In the genomic region with DNA sequence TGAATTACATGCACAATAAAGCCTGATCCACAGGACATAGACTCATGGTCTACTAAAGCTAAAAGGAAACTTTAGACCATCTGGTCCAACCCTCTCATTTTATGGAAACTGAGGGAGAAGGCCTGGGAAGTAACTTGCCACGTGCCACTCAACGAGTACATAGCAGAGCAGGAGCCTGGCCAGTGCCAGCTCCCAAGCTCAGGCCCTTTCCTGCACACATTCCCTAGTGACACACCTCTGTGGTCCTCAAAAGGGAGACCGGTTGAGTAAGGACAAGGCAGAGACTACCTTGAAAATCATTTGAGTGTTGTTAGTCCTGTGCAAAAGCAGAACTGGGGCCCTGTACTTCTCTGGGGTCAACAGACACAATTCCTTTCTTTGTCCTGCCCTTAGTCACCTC, we compare ENCODE assay signal across 17 cellular contexts. TPM values are rescaled to one million over a fixed set of nuclear protein-coding genes. Genes with fewer than 3 reads are reported as not detected.
A peak's percentile ranks its signal among the peaks of the same experiment; 100 is the strongest.
DNase-seq lines count a peak whose midpoint lies in the region; ATAC-seq and TF ChIP-seq lines count a peak whose summit lies in the region.
"Had no signal": no experiment of that assay in that cellular context is flagged by ENCODE, and none has a peak within 500 bp of the region (broad histone marks: within the 10 kb centered on the region; RNA-seq: fewer than 3 reads in every experiment).

No MANE protein-coding gene starts in this region.

- DNase-seq in SKM-1 (lab: John Stamatoyannopoulos, UW; ENCODE audit: unreplicated experiment) = peak; percentile 27
- no peak for DNase-seq in SKM-1 treated with dmso at 0.1 percent for 144 hours (lab: John Stamatoyannopoulos, UW; ENCODE audit: unreplicated experiment)
- peak; percentile 41 for DNase-seq in endodermal cell
- no peak for DNase-seq in natural killer cell treated with Interleukin-12 subunit alpha and Interleukin-12 subunit beta and Interleukin-15 and Interleukin-18, amount 100 ng/mL, for 72 hours (ENCODE audit: low spot score)
- no peak for DNase-seq in GM20000 (ENCODE audit: low spot score)
- DNase-seq in activated naive CD8-positive, alpha-beta T cell treated with anti-CD3 and anti-CD28 coated beads, Interleukin-2, amount 50 U/mL, for 24 hours = no peak
- no peak for DNase-seq in CD1c-positive myeloid dendritic cell (ENCODE audit: extremely low spot score)
- DNase-seq: CD4-positive, alpha-beta memory T cell; DMS79 had no signal

- no peaks in the 10 kb centered on the region for H3K9me3 ChIP-seq in endodermal cell (ENCODE audit: control insufficient read depth, low read length)
- H3K9me3 ChIP-seq: HAP-1 had no signal

- H3K27me3 ChIP-seq in endodermal cell (ENCODE audit: control insufficient read depth, insufficient read depth, low read length, poor library complexity, severe bottlenecking) = peaks cover 6% of the 10 kb centered on the region
- H3K27me3 ChIP-seq: BLaER1 had no signal

- WGBS in endodermal cell (ENCODE audit: insufficient coverage in 1 of 2, insufficient read length in 1 of 2), 2 experiments = 85 to 92% methylated on average over 2 to 3 of the region's 3 CpGs

- H3K27ac ChIP-seq in endodermal cell (ENCODE audit: low read depth, low read length) = no peak overlapping the region
- H3K27ac ChIP-seq: 22Rv1, BLaER1 had no signal

- H3K9ac ChIP-seq in endodermal cell (ENCODE audit: extremely low read depth, low read length, poor library complexity, severe bottlenecking) = no peak overlapping the region
- H3K9ac ChIP-seq: BLaER1 had no signal

- H3K36me3 ChIP-seq in endodermal cell (ENCODE audit: control insufficient read depth, insufficient read depth, low read length) = no peaks in the 10 kb centered on the region
- H3K36me3 ChIP-seq: BLaER1, HAP-1 had no signal

- peaks cover 16% of the 10 kb centered on the region for H3K27me3 Mint-ChIP-seq in endodermal cell (ENCODE audit: insufficient read depth)
- no peaks in the 10 kb centered on the region for H3K27me3 Mint-ChIP-seq in natural killer cell treated with Interleukin-12 subunit alpha and Interleukin-12 subunit beta and Interleukin-15 and Interleukin-18, amount 100 ng/mL, for 72 hours
- H3K27me3 Mint-ChIP-seq in activated naive CD8-positive, alpha-beta T cell treated with anti-CD3 and anti-CD28 coated beads, Interleukin-2, amount 50 U/mL, for 24 hours = peaks cover 18% of the 10 kb centered on the region

- H3K4me1 ChIP-seq in endodermal cell (ENCODE audit: control insufficient read depth, insufficient read depth, low read length) = no peaks in the 10 kb centered on the region
- H3K4me1 ChIP-seq: HAP-1 had no signal

- no peak overlapping the region for H3K4me3 Mint-ChIP-seq in endodermal cell
- H3K4me3 Mint-ChIP-seq in natural killer cell treated with Interleukin-12 subunit alpha and Interleukin-12 subunit beta and Interleukin-15 and Interleukin-18, amount 100 ng/mL, for 72 hours = peak overlapping the region; percentile 5
- no peak overlapping the region for H3K4me3 Mint-ChIP-seq in activated naive CD8-positive, alpha-beta T cell treated with anti-CD3 and anti-CD28 coated beads, Interleukin-2, amount 50 U/mL, for 24 hours
- H3K4me3 Mint-ChIP-seq: CD4-positive, alpha-beta memory T cell had no signal

- no peak overlapping the region for H3K4me3 ChIP-seq in endodermal cell (ENCODE audit: low read length)
- H3K4me3 ChIP-seq: BLaER1, GM12878, HAP-1 had no signal

- no peak for ATAC-seq in natural killer cell treated with Interleukin-12 subunit alpha and Interleukin-12 subunit beta and Interleukin-15 and Interleukin-18, amount 100 ng/mL, for 72 hours
- no peak for ATAC-seq in activated naive CD8-positive, alpha-beta T cell treated with anti-CD3 and anti-CD28 coated beads, Interleukin-2, amount 50 U/mL, for 24 hours
- ATAC-seq in GM21737 (IDR thresholded peaks at IDR 0.05; ENCODE audit: unreplicated experiment) = no peak
- ATAC-seq: GM12878 had no signal

- H3K27ac Mint-ChIP-seq in endodermal cell = no peak overlapping the region
- H3K27ac Mint-ChIP-seq in natural killer cell treated with Interleukin-12 subunit alpha and Interleukin-12 subunit beta and Interleukin-15 and Interleukin-18, amount 100 ng/mL, for 72 hours = peak overlapping the region; percentile 80 to 83
- no peak overlapping the region for H3K27ac Mint-ChIP-seq in activated naive CD8-positive, alpha-beta T cell treated with anti-CD3 and anti-CD28 coated beads, Interleukin-2, amount 50 U/mL, for 24 hours
- H3K27ac Mint-ChIP-seq: CD4-positive, alpha-beta memory T cell had no signal

- H3K36me3 Mint-ChIP-seq in endodermal cell (ENCODE audit: low read depth) = no peaks in the 10 kb centered on the region
- H3K36me3 Mint-ChIP-seq in natural killer cell treated with Interleukin-12 subunit alpha and Interleukin-12 subunit beta and Interleukin-15 and Interleukin-18, amount 100 ng/mL, for 72 hours = peaks cover 10% of the 10 kb centered on the region
- H3K36me3 Mint-ChIP-seq in activated naive CD8-positive, alpha-beta T cell treated with anti-CD3 and anti-CD28 coated beads, Interleukin-2, amount 50 U/mL, for 24 hours (ENCODE audit: low read depth) = peaks cover 5% of the 10 kb centered on the region
- H3K36me3 Mint-ChIP-seq: CD4-positive, alpha-beta memory T cell had no signal

- peaks cover 2% of the 10 kb centered on the region for H3K4me1 Mint-ChIP-seq in endodermal cell
- H3K4me1 Mint-ChIP-seq in natural killer cell treated with Interleukin-12 subunit alpha and Interleukin-12 subunit beta and Interleukin-15 and Interleukin-18, amount 100 ng/mL, for 72 hours (ENCODE audit: low read depth in 2 of 2) = peaks cover 49 to 54% of the 10 kb centered on the region in 2 donors
- H3K4me1 Mint-ChIP-seq in activated naive CD8-positive, alpha-beta T cell treated with anti-CD3 and anti-CD28 coated beads, Interleukin-2, amount 50 U/mL, for 24 hours = peaks cover 31% of the 10 kb centered on the region

- TF ChIP-seq CTCF in endodermal cell (conservative IDR thresholded peaks at IDR 0.05) = no peak
- no peak for TF ChIP-seq CTCF in GM20000 (IDR thresholded peaks at IDR 0.05; ENCODE audit: extremely low read depth, missing control alignments)

- peaks cover 9% of the 10 kb centered on the region for H3K9me3 Mint-ChIP-seq in endodermal cell
- H3K9me3 Mint-ChIP-seq in natural killer cell treated with Interleukin-12 subunit alpha and Interleukin-12 subunit beta and Interleukin-15 and Interleukin-18, amount 100 ng/mL, for 72 hours = peaks cover 3% of the 10 kb centered on the region
- peaks cover 5% of the 10 kb centered on the region for H3K9me3 Mint-ChIP-seq in activated naive CD8-positive, alpha-beta T cell treated with anti-CD3 and anti-CD28 coated beads, Interleukin-2, amount 50 U/mL, for 24 hours

RNA-seq across cellular contexts. Expression of gene CCL4L2, which starts 2.8 kb away (rescaled TPM):
- not detected for total RNA-seq in endodermal cell
- polyA plus RNA-seq in endodermal cell (2013, experiment 1 of 2) = not detected
- not detected for polyA plus RNA-seq in endodermal cell (2013, experiment 2 of 2)
- 10 to 100 TPM; 24.9 to 37.4 TPM for total RNA-seq in natural killer cell treated with Interleukin-12 subunit alpha and Interleukin-12 subunit beta and Interleukin-15 and Interleukin-18, amount 100 ng/mL, for 72 hours
- total RNA-seq: A673, G401, H1 had no signal
- polyA plus RNA-seq: CD4-positive, alpha-beta memory T cell; H1 had no signal

RNA-seq across cellular contexts. Expression of gene CCL3L1, which starts 17.1 kb away (rescaled TPM):
- 1 to 10 TPM in 1 of 2 donors, under 1 TPM in 1; 0.35 to 2.0 TPM for total RNA-seq in endodermal cell
- not detected for polyA plus RNA-seq in endodermal cell (2013, experiment 1 of 2)
- polyA plus RNA-seq in endodermal cell (2013, experiment 2 of 2) = not detected
- 10 to 100 TPM; 59.6 to 82.1 TPM for total RNA-seq in natural killer cell treated with Interleukin-12 subunit alpha and Interleukin-12 subunit beta and Interleukin-15 and Interleukin-18, amount 100 ng/mL, for 72 hours
- total RNA-seq: A673, G401, H1 had no signal
- polyA plus RNA-seq: CD4-positive, alpha-beta memory T cell had no signal

RNA-seq across cellular contexts. Expression of gene TBC1D3B, which starts 37.3 kb away (rescaled TPM):
- 10 to 100 TPM; 13.1 to 18.4 TPM for total RNA-seq in endodermal cell
- polyA plus RNA-seq in endodermal cell (2013, experiment 1 of 2) = 2.9 TPM
- polyA plus RNA-seq in endodermal cell (2013, experiment 2 of 2) = 4.7 TPM
- 10 to 100 TPM in 1 of 2 donors, 1 to 10 TPM in 1; 9.2 to 10.7 TPM for total RNA-seq in natural killer cell treated with Interleukin-12 subunit alpha and Interleukin-12 subunit beta and Interleukin-15 and Interleukin-18, amount 100 ng/mL, for 72 hours
- total RNA-seq: G401 had no signal
- polyA plus RNA-seq: CD4-positive, alpha-beta memory T cell had no signal

RNA-seq across cellular contexts. Expression of gene TBC1D3I, which starts 50.7 kb away (rescaled TPM):
- total RNA-seq in endodermal cell = under 1 TPM in 1 of 2 donors, not detected in 1; 0.75 TPM
- polyA plus RNA-seq in endodermal cell (2013, experiment 1 of 2) = 0.25 TPM
- polyA plus RNA-seq in endodermal cell (2013, experiment 2 of 2) = 0.54 TPM
- 1 to 10 TPM in 1 of 2 donors, under 1 TPM in 1; 0.67 to 2.1 TPM for total RNA-seq in natural killer cell treated with Interleukin-12 subunit alpha and Interleukin-12 subunit beta and Interleukin-15 and Interleukin-18, amount 100 ng/mL, for 72 hours
- total RNA-seq: G401, H1 had no signal
- polyA plus RNA-seq: CD4-positive, alpha-beta memory T cell had no signal

Comparison
In these comparisons a context has a peak if more than half of its experiments do, and no peak if none do; other contexts are left out.
1. DNase-seq: peak in SKM-1 (single experiment) and endodermal cell (single experiment); none in SKM-1 treated with dmso at 0.1 percent for 144 hours (single experiment), natural killer cell treated with Interleukin-12 subunit alpha and Interleukin-12 subunit beta and Interleukin-15 and Interleukin-18, amount 100 ng/mL, for 72 hours (single experiment), GM20000 (single experiment), activated naive CD8-positive, alpha-beta T cell treated with anti-CD3 and anti-CD28 coated beads, Interleukin-2, amount 50 U/mL, for 24 hours (single experiment) and CD1c-positive myeloid dendritic cell (single experiment).
2. H3K27ac Mint-ChIP-seq: peak in natural killer cell treated with Interleukin-12 subunit alpha and Interleukin-12 subunit beta and Interleukin-15 and Interleukin-18, amount 100 ng/mL, for 72 hours (2 of 2); none in endodermal cell (single experiment) and activated naive CD8-positive, alpha-beta T cell treated with anti-CD3 and anti-CD28 coated beads, Interleukin-2, amount 50 U/mL, for 24 hours (single experiment).
3. RNA of gene CCL4L2, which starts 2.8 kb away (total RNA-seq): 24.9 to 37.4 TPM in natural killer cell treated with Interleukin-12 subunit alpha and Interleukin-12 subunit beta and Interleukin-15 and Interleukin-18, amount 100 ng/mL, for 72 hours; not detected in endodermal cell; every median in the first group is over 10 times any median in the second.
4. RNA of gene CCL3L1, which starts 17.1 kb away (total RNA-seq): 59.6 to 82.1 TPM in natural killer cell treated with Interleukin-12 subunit alpha and Interleukin-12 subunit beta and Interleukin-15 and Interleukin-18, amount 100 ng/mL, for 72 hours; 0.35 to 2.0 TPM in endodermal cell; every median in the first group is over 10 times any median in the second.